In the genomic region with DNA sequence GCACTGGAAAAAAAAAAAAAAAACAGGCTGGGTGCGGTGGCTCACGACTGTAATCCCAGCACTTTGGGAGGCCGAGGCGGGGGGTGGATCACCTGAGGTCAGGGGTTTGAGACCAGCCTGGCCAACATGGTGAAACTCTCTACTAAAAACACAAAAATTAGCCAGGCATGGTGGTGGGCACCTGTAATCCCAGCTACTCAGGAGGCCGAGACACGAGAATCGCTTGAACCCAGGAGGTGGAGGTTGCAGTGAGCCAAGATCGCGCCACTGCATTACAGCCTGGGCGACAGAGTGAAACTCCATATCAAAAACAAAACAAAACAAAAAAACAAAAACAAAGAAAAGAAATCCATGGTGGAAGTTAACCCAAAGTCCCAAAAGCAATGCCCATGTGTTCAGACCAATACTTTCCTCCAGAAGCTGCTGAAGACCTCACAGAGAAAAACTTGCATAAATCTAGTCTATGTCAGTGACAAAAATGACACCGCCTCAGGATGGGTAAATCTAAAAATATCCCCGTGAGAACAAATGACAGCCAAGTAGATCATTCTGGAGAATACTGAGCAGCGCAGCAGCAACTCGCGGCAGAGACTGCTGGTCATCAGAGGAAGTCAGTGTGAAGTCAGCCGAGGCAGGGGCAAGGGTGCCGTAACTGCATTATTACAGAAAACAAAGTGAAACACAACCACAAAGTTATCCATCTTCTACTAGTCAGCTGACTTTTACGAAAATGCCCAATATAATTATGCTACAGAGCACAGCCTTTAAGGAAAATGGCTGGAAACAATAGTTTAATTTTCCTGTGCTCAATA, we compare ENCODE assay signal across 8 cellular contexts. TPM values are rescaled to one million over a fixed set of nuclear protein-coding genes. Genes with fewer than 3 reads are reported as not detected.
DNase-seq lines count a peak whose midpoint lies in the region; ATAC-seq, FAIRE-seq and TF ChIP-seq lines count a peak whose summit lies in the region.

No MANE protein-coding gene starts in this region.

- H3K9me3 ChIP-seq in kidney (ENCODE audit: control insufficient read depth in 1 of 2, low read length in 2 of 2) = no peaks in the 10 kb centered on the region

- peaks cover 35 to 72% of the 10 kb centered on the region in 2 donors for H3K4me1 ChIP-seq in kidney (ENCODE audit: control insufficient read depth in 1 of 2, insufficient read depth in 1 of 2, low read depth in 1 of 2, low read length in 2 of 2)

- ATAC-seq in GM21723 (IDR thresholded peaks at IDR 0.05; ENCODE audit: unreplicated experiment) = peak; percentile 84

- peak overlapping the region; percentile 77 for H3K4me3 Mint-ChIP-seq in activated naive CD4-positive, alpha-beta T cell treated with anti-CD3 and anti-CD28 coated beads for 36 hours

- CTCF ChIA-PET in activated naive CD4-positive, alpha-beta T cell treated with anti-CD3 and anti-CD28 coated beads for 36 hours (lab: Charles Lee) = interaction anchor here (0.6 to 3.5 kb wide), 9 partner anchors 9 to 192 kb away, joined by 3 to 20 read pairs (median 5); no protein-coding TSS in a partner anchor

- peak; percentile 15 for FAIRE-seq in kidney (lab: Jason Lieb, UNC)

- H3K27ac ChIP-seq in kidney (ENCODE audit: low read depth in 2 of 2, low read length in 2 of 2) = peak overlapping the region; percentile 80 to 97

- no peaks in the 10 kb centered on the region for H3K27me3 Mint-ChIP-seq in activated naive CD4-positive, alpha-beta T cell treated with anti-CD3 and anti-CD28 coated beads for 36 hours (ENCODE audit: low read depth)

- intact Hi-C loops in activated naive CD4-positive, alpha-beta T cell treated with anti-CD3 and anti-CD28 coated beads for 36 hours (cut with micrococcal nuclease) = loop anchor here (1.0 to 2.0 kb wide), 4 partner anchors 9 to 275 kb away; a partner anchor contains a TSS
- intact Hi-C loops in kidney (cut with DNase I) = no loop called here

- TF ChIP-seq CTCF in kidney (IDR thresholded peaks at IDR 0.05; ENCODE audit: borderline replicate concordance, extremely low read depth, insufficient read depth) = no peak

- no peaks in the 10 kb centered on the region for H3K9me3 Mint-ChIP-seq in activated naive CD4-positive, alpha-beta T cell treated with anti-CD3 and anti-CD28 coated beads for 36 hours

- peaks cover 86% of the 10 kb centered on the region for H3K4me1 Mint-ChIP-seq in activated naive CD4-positive, alpha-beta T cell treated with anti-CD3 and anti-CD28 coated beads for 36 hours (ENCODE audit: low read depth)

- peaks cover 11% of the 10 kb centered on the region for H3K36me3 Mint-ChIP-seq in activated naive CD4-positive, alpha-beta T cell treated with anti-CD3 and anti-CD28 coated beads for 36 hours (ENCODE audit: low read depth)

- DNase-seq in NOMO-1 treated with DMSO at 0.1 percent for 48 hours (lab: John Stamatoyannopoulos, UW; ENCODE audit: unreplicated experiment) = peak; percentile 57
- peak; percentile 83 for DNase-seq in activated naive CD4-positive, alpha-beta T cell treated with anti-CD3 and anti-CD28 coated beads for 36 hours
- DNase-seq in kidney = peak; percentile 90
- DNase-seq in stimulated activated CD8-positive, alpha-beta memory T cell treated with anti-CD3 and anti-CD28 coated beads, Interleukin-4, amount 100 ng/mL, for 48 hours = peak; percentile 76
- no peak for DNase-seq in midbrain (lab: John Stamatoyannopoulos, UW)
- no peak for DNase-seq in NCI-H1436 (lab: John Stamatoyannopoulos, UW)

- peak overlapping the region; percentile 32; the same call in 1 of the 2 replicates for H3K4me3 ChIP-seq in GM08714 (ENCODE audit: low read length)
- H3K4me3 ChIP-seq in kidney (ENCODE audit: low read length in 2 of 2) = peak overlapping the region; percentile 48 to 55

- H3K36me3 ChIP-seq in kidney (ENCODE audit: control insufficient read depth in 1 of 2, insufficient read depth in 2 of 2, low read length in 2 of 2) = no peaks in the 10 kb centered on the region

- H3K27ac Mint-ChIP-seq in activated naive CD4-positive, alpha-beta T cell treated with anti-CD3 and anti-CD28 coated beads for 36 hours = peak overlapping the region; percentile 100

- peak overlapping the region; percentile 39 to 65 for H3K9ac ChIP-seq in kidney (ENCODE audit: low read length in 2 of 2)

RNA-seq across cellular contexts. Expression of a gene that starts 41.0 kb away (rescaled TPM):
- 10 to 100 TPM; 62.4 to 65.7 TPM for total RNA-seq in activated naive CD4-positive, alpha-beta T cell treated with anti-CD3 and anti-CD28 coated beads for 36 hours
- total RNA-seq in kidney = 52.3 TPM
- polyA plus RNA-seq in kidney (ENCODE audit: insufficient read depth, low read depth, low replicate concordance) = 14.3 TPM

Comparison
In these comparisons a context has a peak if more than half of its experiments do, and no peak if none do; other contexts are left out.
1. DNase-seq: peak in NOMO-1 treated with DMSO at 0.1 percent for 48 hours (single experiment), activated naive CD4-positive, alpha-beta T cell treated with anti-CD3 and anti-CD28 coated beads for 36 hours (single experiment), kidney (single experiment) and stimulated activated CD8-positive, alpha-beta memory T cell treated with anti-CD3 and anti-CD28 coated beads, Interleukin-4, amount 100 ng/mL, for 48 hours (single experiment); none in midbrain (single experiment) and NCI-H1436 (single experiment).